ENCODE assay signal across 22 cellular contexts in genomic region chr7:66296555-66296954, GRCh38.
DNase-seq lines count a peak whose midpoint lies in the region; ATAC-seq and TF ChIP-seq lines count a peak whose summit lies in the region.
"Had no signal": no experiment of that assay in that cellular context is flagged by ENCODE, and none has a peak within 500 bp of the region (broad histone marks: within the 10 kb centered on the region; RNA-seq: fewer than 3 reads in every experiment).

No MANE protein-coding gene starts in this region.

- peak; percentile 21 for ATAC-seq in body of pancreas
- ATAC-seq: PC-3, SK-N-SH treated with all-trans-retinoic acid at 6 μM for 48 hours had no signal

- no peak overlapping the region for H2AFZ ChIP-seq in hepatocyte
- no peak overlapping the region for H2AFZ ChIP-seq in smooth muscle cell (ENCODE audit: low read depth)

- H3K27me3 ChIP-seq in body of pancreas (no peaks in the 10 kb centered on the region), hepatocyte (no peaks in the 10 kb centered on the region), smooth muscle cell (ENCODE audit: low read depth) (no peaks in the 10 kb centered on the region), uterus (no peaks in the 10 kb centered on the region)
- H3K27me3 ChIP-seq: spleen had no signal

- no peak overlapping the region for H3K4me3 Mint-ChIP-seq in nephron progenitor cell
- H3K4me3 Mint-ChIP-seq: CD4-positive, alpha-beta memory T cell; dendritic cell treated with granulocyte-macrophage colony-stimulating factor and Interleukin-4, amounts not matched to agents 40 ng/mL and 50 ng/mL, for 4 days had no signal

- TF ChIP-seq CTCF in body of pancreas (IDR thresholded peaks at IDR 0.05) (no peak), hepatocyte (IDR thresholded peaks at IDR 0.05; ENCODE audit: poor library complexity) (no peak), smooth muscle cell (IDR thresholded peaks at IDR 0.05; ENCODE audit: borderline replicate concordance, insufficient read depth, poor library complexity, severe bottlenecking) (no peak), nephron progenitor cell (IDR thresholded peaks at IDR 0.05) (no peak), uterus (IDR thresholded peaks at IDR 0.05) (no peak)

- no peak for TF ChIP-seq POLR2A in body of pancreas (IDR thresholded peaks at IDR 0.05)
- no peak for TF ChIP-seq POLR2A in uterus (IDR thresholded peaks at IDR 0.05)

- no peaks in the 10 kb centered on the region for H3K4me1 Mint-ChIP-seq in nephron progenitor cell
- H3K4me1 Mint-ChIP-seq: CD4-positive, alpha-beta memory T cell had no signal

- H3K27ac Mint-ChIP-seq in nephron progenitor cell: no peak overlapping the region
- H3K27ac Mint-ChIP-seq: CD4-positive, alpha-beta memory T cell; dendritic cell treated with granulocyte-macrophage colony-stimulating factor and Interleukin-4, amounts not matched to agents 40 ng/mL and 50 ng/mL, for 4 days had no signal

- H3K9me3 ChIP-seq in body of pancreas (no peaks in the 10 kb centered on the region), hepatocyte (ENCODE audit: low read depth) (peaks cover 7% of the 10 kb centered on the region), smooth muscle cell (replicated peaks; ENCODE audit: low read depth) (no peaks in the 10 kb centered on the region), uterus (no peaks in the 10 kb centered on the region)

- peaks cover 50% of the 10 kb centered on the region for H3K9me3 Mint-ChIP-seq in nephron progenitor cell

- no peaks in the 10 kb centered on the region for H3K9me2 ChIP-seq in hepatocyte (replicated peaks; ENCODE audit: insufficient read depth)

- intact Hi-C loops in body of pancreas (cut with DNase I) (no loop called here), uterus (cut with DNase I; ENCODE audit: low total_unique reads) (no loop called here)

- no peak overlapping the region for H3K4me3 ChIP-seq in body of pancreas
- H3K4me3 ChIP-seq in hepatocyte: no peak overlapping the region
- H3K4me3 ChIP-seq in smooth muscle cell: no peak overlapping the region
- H3K4me3 ChIP-seq in uterus: no peak overlapping the region
- H3K4me3 ChIP-seq: spleen had no signal

- DNase-seq in HCEC 1CT (peak; percentile 79), body of pancreas (no peak), hepatocyte (ENCODE audit: low spot score) (no peak), smooth muscle cell (lab: John Stamatoyannopoulos, UW; ENCODE audit: unreplicated experiment) (no peak), iPS-NIHi7 (ENCODE audit: extremely low spot score) (no peak), NCI-H146 (lab: John Stamatoyannopoulos, UW) (no peak), nephron progenitor cell (no peak), uterus (no peak)
- DNase-seq: activated CD8-positive, alpha-beta memory T cell treated with anti-CD3 and anti-CD28 coated beads for 24 hours; activated effector memory CD4-positive, alpha-beta T cell treated with anti-CD3 and anti-CD28 coated beads, Interleukin-2, amount 50 U/mL, for 16 hours; aorta; CD4-positive, alpha-beta memory T cell; KG1; midbrain; NCI-H1694; occipital lobe; PC-3; spleen; stimulated activated naive CD4-positive, alpha-beta T cell treated with Interleukin-2 at 50 U/mL for 16 hours had no signal

- H3K4me1 ChIP-seq in body of pancreas (no peaks in the 10 kb centered on the region), hepatocyte (ENCODE audit: insufficient read depth) (no peaks in the 10 kb centered on the region), smooth muscle cell (ENCODE audit: low read depth) (peaks cover 13% of the 10 kb centered on the region), uterus (no peaks in the 10 kb centered on the region)

- H3K27ac ChIP-seq in body of pancreas (peak overlapping the region in 1 of 4 donors; percentile 54), hepatocyte (peak overlapping the region; percentile 1), smooth muscle cell (ENCODE audit: low read depth) (peak overlapping the region; percentile 90), uterus (no peak overlapping the region)
- H3K27ac ChIP-seq: VCaP had no signal

- no peaks in the 10 kb centered on the region for H4K20me1 ChIP-seq in hepatocyte (ENCODE audit: insufficient read depth, poor library complexity, severe bottlenecking)
- H4K20me1 ChIP-seq in smooth muscle cell (ENCODE audit: low read depth): peaks cover 25% of the 10 kb centered on the region

- H3K36me3 ChIP-seq in body of pancreas (replicated peaks in 1 of 2; ENCODE audit: insufficient read depth in 1 of 2, low read depth in 2 of 2): no peaks in the 10 kb centered on the region
- H3K36me3 ChIP-seq in hepatocyte (replicated peaks; ENCODE audit: insufficient read depth, low read depth): no peaks in the 10 kb centered on the region
- peaks cover 8% of the 10 kb centered on the region for H3K36me3 ChIP-seq in smooth muscle cell (ENCODE audit: low read depth)
- H3K36me3 ChIP-seq in uterus: no peaks in the 10 kb centered on the region
- H3K36me3 ChIP-seq: spleen had no signal

- no peaks in the 10 kb centered on the region for H3K27me3 Mint-ChIP-seq in nephron progenitor cell (ENCODE audit: low read depth, poor library complexity)
- H3K27me3 Mint-ChIP-seq: dendritic cell treated with granulocyte-macrophage colony-stimulating factor and Interleukin-4, amounts not matched to agents 40 ng/mL and 50 ng/mL, for 4 days had no signal

- peaks cover 86% of the 10 kb centered on the region for H3K79me2 ChIP-seq in hepatocyte
- peaks cover 78% of the 10 kb centered on the region for H3K79me2 ChIP-seq in smooth muscle cell (ENCODE audit: low read depth)

- H3K4me2 ChIP-seq in hepatocyte (no peak overlapping the region), smooth muscle cell (peak overlapping the region; percentile 70)

- H3K36me3 Mint-ChIP-seq in nephron progenitor cell (ENCODE audit: low read depth): peaks cover 53% of the 10 kb centered on the region
- H3K36me3 Mint-ChIP-seq: CD4-positive, alpha-beta memory T cell had no signal

- WGBS in body of pancreas, 2 donors: 79 to 93% methylated on average over 3 of the region's 3 CpGs
- 89% methylated on average over 3 of the region's 3 CpGs for WGBS in hepatocyte (ENCODE audit: low lambda C conversion rate, missing lambda C conversion rate)
- WGBS in smooth muscle cell (ENCODE audit: low lambda C conversion rate): 48% methylated on average over 3 of the region's 3 CpGs

- H3F3A ChIP-seq in smooth muscle cell (ENCODE audit: low read depth): peaks cover 26% of the 10 kb centered on the region

- H3K9ac ChIP-seq in smooth muscle cell (ENCODE audit: low read depth): peak overlapping the region; percentile 27

Comparison
In these comparisons a context has a peak if more than half of its experiments do, and no peak if none do; other contexts are left out.
1. H3K27ac ChIP-seq: peak in hepatocyte (single experiment) and smooth muscle cell (single experiment); none in uterus (0 of 2).